ENCODE assay signal across 8 cellular contexts in genomic region chr7:75171822-75172221, GRCh38.
A peak's percentile ranks its signal among the peaks of the same experiment; 100 is the strongest.
DNase-seq lines count a peak whose midpoint lies in the region; ATAC-seq and TF ChIP-seq lines count a peak whose summit lies in the region.
"Not testable (repeated sequence)": the region's sequence is repeated elsewhere in the genome, so short reads cannot be mapped to it uniquely, and the experiment has no call there.

No MANE protein-coding gene starts in this region.

- not testable (repeated sequence) for DNase-seq in Right ventricle myocardium superior; omental fat pad (ENCODE audit: low spot score)

- peak; percentile 83 for ATAC-seq in GM18502 (IDR thresholded peaks at IDR 0.05; ENCODE audit: poor library complexity, unreplicated experiment)
- peak; percentile 82 for ATAC-seq in GM19324 (IDR thresholded peaks at IDR 0.05; ENCODE audit: low FRiP score, unreplicated experiment)
- peak; percentile 78 for ATAC-seq in GM21526 (IDR thresholded peaks at IDR 0.05; ENCODE audit: low FRiP score, unreplicated experiment)
- ATAC-seq in HG02840 (IDR thresholded peaks at IDR 0.05; ENCODE audit: low FRiP score, unreplicated experiment), result peak; percentile 67
- peak; percentile 74 for ATAC-seq in HG03139 (IDR thresholded peaks at IDR 0.05; ENCODE audit: unreplicated experiment)
- peak; percentile 52 for ATAC-seq in HG03575 (IDR thresholded peaks at IDR 0.05; ENCODE audit: extremely low read depth, insufficient number of reproducible peaks, low FRiP score, unreplicated experiment)
- peak; percentile 85 for ATAC-seq in Right ventricle myocardium superior (ENCODE audit: poor library complexity)
- ATAC-seq in omental fat pad (ENCODE audit: low FRiP score), result peak; percentile 20

- intact Hi-C loops in Right ventricle myocardium superior (cut with DNase I), result not testable (repeated sequence)

- not testable (repeated sequence) for TF ChIP-seq CTCF in omental fat pad (IDR thresholded peaks at IDR 0.05)

Comparison
In these comparisons a context has a peak if more than half of its experiments do, and no peak if none do; other contexts are left out.
1. ATAC-seq: peak in every context shown above with its lines; median percentile 85 in Right ventricle myocardium superior; 83 in GM18502; 82 in GM19324; 78 in GM21526; 74 in HG03139; 67 in HG02840; 52 in HG03575; 20 in omental fat pad.